In genomic region chr19:36418287-36419001, GRCh38 we compare ENCODE assay signal across 8 cellular contexts. TPM values are rescaled to one million over a fixed set of nuclear protein-coding genes. Genes with fewer than 3 reads are reported as not detected.
DNase-seq lines count a peak whose midpoint lies in the region; ATAC-seq and TF ChIP-seq lines count a peak whose summit lies in the region.

TSS of gene ZFP82 (minus strand) at chr19:36418644. CDS start at chr19:36409789, 8,855 bp downstream.

- peak within 1 kb of the TSS; percentile 80 for H3K4me2 ChIP-seq in OCI-LY1 (ENCODE audit: low read length)
- peak within 1 kb of the TSS; percentile 77 for H3K4me2 ChIP-seq in fibroblast of lung (ENCODE audit: extremely low read depth, insufficient read depth, low read length)

- peaks cover 37% of the 10 kb centered on the region for H3K36me3 ChIP-seq in OCI-LY1 (ENCODE audit: insufficient read depth, low read length)
- H3K36me3 ChIP-seq in fibroblast of lung (ENCODE audit: control insufficient read depth, insufficient read depth, low read length), result no peaks in the 10 kb centered on the region

- DNase-seq in AG04450 (ENCODE audit: low read depth, low spot score) (peak; percentile 27), activated T-helper 1 cell treated with Interleukin-2 at 50 U/mL for 16 hours (ENCODE audit: low read depth) (peak; percentile 57), fibroblast of lung (ENCODE audit: low read depth in 2 of 2) (peak; percentile 81)
- peak; percentile 51 to 83 (median 72) for DNase-seq in naive thymus-derived CD8-positive, alpha-beta T cell

- no peak for TF ChIP-seq CTCF in AG04450 (IDR thresholded peaks at IDR 0.05; ENCODE audit: low read depth, low read length)
- no peak for TF ChIP-seq CTCF in OCI-LY1 (IDR thresholded peaks at IDR 0.05; ENCODE audit: low read length)
- TF ChIP-seq CTCF in fibroblast of lung (conservative IDR thresholded peaks at IDR 0.05 in 1 of 2, IDR thresholded peaks at IDR 0.05 in 1 of 2; ENCODE audit: low read depth in 1 of 2, low read length in 2 of 2), result no peak

- H3K9me3 ChIP-seq in AG04450 (ENCODE audit: control insufficient read depth, insufficient read depth, low read length), result peaks cover 52% of the 10 kb centered on the region
- H3K9me3 ChIP-seq in OCI-LY1 (ENCODE audit: low read length), result peaks cover 11% of the 10 kb centered on the region
- no peaks in the 10 kb centered on the region for H3K9me3 ChIP-seq in fibroblast of lung (ENCODE audit: control insufficient read depth, insufficient read depth, low read depth, low read length)

- H3K9ac ChIP-seq in OCI-LY1 (ENCODE audit: low read length), result peak within 1 kb of the TSS; percentile 91
- H3K9ac ChIP-seq in fibroblast of lung (ENCODE audit: insufficient read depth, low read length), result peak within 1 kb of the TSS; percentile 73

- peaks cover 10 to 31% (median 17%) of the 10 kb centered on the region in 5 donors for H3K27me3 Mint-ChIP-seq in naive thymus-derived CD8-positive, alpha-beta T cell
- peaks cover 22% of the 10 kb centered on the region for H3K27me3 Mint-ChIP-seq in stimulated activated memory B cell treated with anti-CD40 and anti-IgM and Interleukin-4, amounts not matched to agents 10 μg/mL and 1 μg/mL and 100 μg/mL, for 72 hours

- H4K20me1 ChIP-seq in OCI-LY1 (ENCODE audit: insufficient read depth, low read length) (no peaks in the 10 kb centered on the region), fibroblast of lung (ENCODE audit: control insufficient read depth, extremely low read depth, insufficient read depth, low read length) (no peaks in the 10 kb centered on the region)

- ATAC-seq in GM19025 (IDR thresholded peaks at IDR 0.05; ENCODE audit: low read depth, unreplicated experiment) (peak; percentile 88), HG03565 (IDR thresholded peaks at IDR 0.05; ENCODE audit: unreplicated experiment) (peak; percentile 89)
- peak; percentile 92 for ATAC-seq in naive thymus-derived CD8-positive, alpha-beta T cell
- peak; percentile 97 for ATAC-seq in stimulated activated memory B cell treated with anti-CD40 and anti-IgM and Interleukin-4, amounts not matched to agents 10 μg/mL and 1 μg/mL and 100 μg/mL, for 72 hours

- peak within 1 kb of the TSS; percentile 70 for H3K4me3 ChIP-seq in AG04450 (ENCODE audit: low read depth, low read length)
- peak within 1 kb of the TSS; percentile 97 for H3K4me3 ChIP-seq in OCI-LY1 (ENCODE audit: low read depth, low read length, poor library complexity, severe bottlenecking)
- H3K4me3 ChIP-seq in fibroblast of lung (replicated peaks in 1 of 4; ENCODE audit: control extremely low read depth in 1 of 4, insufficient read depth in 1 of 4, low read depth in 3 of 4, low read length in 4 of 4), result peak within 1 kb of the TSS; percentile 55 to 79 (median 63)

- POLR2A ChIA-PET in AG04450 (lab: Yijun Ruan, JAX), result interaction anchor here (1.2 to 1.4 kb wide), 2 partner anchors 71 to 110 kb away, joined by 4 to 6 read pairs; partner anchors contain the start of gene ZNF566
- POLR2A ChIA-PET in naive thymus-derived CD8-positive, alpha-beta T cell (lab: Charles Lee), result interaction anchor here (0.6 to 3.1 kb wide), 6 partner anchors 40 to 1279 kb away, joined by 3 to 13 read pairs (median 3); partner anchors contain the start of genes ZFP14, ZNF566 and ZNF790

- H3K4me3 Mint-ChIP-seq in naive thymus-derived CD8-positive, alpha-beta T cell, result peak within 1 kb of the TSS; percentile 84 to 99 (median 93)
- H3K4me3 Mint-ChIP-seq in stimulated activated memory B cell treated with anti-CD40 and anti-IgM and Interleukin-4, amounts not matched to agents 10 μg/mL and 1 μg/mL and 100 μg/mL, for 72 hours, result peak within 1 kb of the TSS; percentile 99

- H2AFZ ChIP-seq in OCI-LY1 (ENCODE audit: low read length) (peak within 1 kb of the TSS; percentile 11; the same call in 1 of the 2 replicates), fibroblast of lung (ENCODE audit: low read length) (peak within 1 kb of the TSS; percentile 86)

- no peaks in the 10 kb centered on the region for H3K9me2 ChIP-seq in OCI-LY1 (ENCODE audit: low read depth, low read length)

- H3K36me3 Mint-ChIP-seq in naive thymus-derived CD8-positive, alpha-beta T cell, result peaks cover 23 to 57% (median 45%) of the 10 kb centered on the region in 3 donors
- peaks cover 6% of the 10 kb centered on the region for H3K36me3 Mint-ChIP-seq in stimulated activated memory B cell treated with anti-CD40 and anti-IgM and Interleukin-4, amounts not matched to agents 10 μg/mL and 1 μg/mL and 100 μg/mL, for 72 hours

- H3K27ac ChIP-seq in AG04450 (ENCODE audit: low read depth, low read length), result peak within 1 kb of the TSS; percentile 90
- peak within 1 kb of the TSS; percentile 73 for H3K27ac ChIP-seq in OCI-LY1 (ENCODE audit: low read depth, low read length, poor library complexity, severe bottlenecking)
- peak within 1 kb of the TSS; percentile 86 for H3K27ac ChIP-seq in fibroblast of lung (ENCODE audit: insufficient read depth, low read length)

- CTCF ChIA-PET in AG04450 (lab: Charles Lee), result interaction anchor here (0.8 kb wide), 1 partner anchor 40 kb away, joined by 5 read pairs; the partner anchor contains the start of gene ZFP14

- no peaks in the 10 kb centered on the region for H3K27me3 ChIP-seq in AG04450 (ENCODE audit: control insufficient read depth, insufficient read depth, low read length)
- H3K27me3 ChIP-seq in OCI-LY1 (ENCODE audit: insufficient read depth, low read length), result no peaks in the 10 kb centered on the region
- no peaks in the 10 kb centered on the region for H3K27me3 ChIP-seq in fibroblast of lung (ENCODE audit: control insufficient read depth, insufficient read depth, low read length)

- H3F3A ChIP-seq in OCI-LY1 (ENCODE audit: insufficient read depth, low read length), result no peaks in the 10 kb centered on the region

- H3K79me2 ChIP-seq in OCI-LY1 (ENCODE audit: insufficient read depth, low read length) (peaks cover 35% of the 10 kb centered on the region), fibroblast of lung (ENCODE audit: control insufficient read depth, insufficient read depth, low read length) (peaks cover 10% of the 10 kb centered on the region)

- H3K4me1 Mint-ChIP-seq in naive thymus-derived CD8-positive, alpha-beta T cell, result peaks cover 9 to 25% (median 22%) of the 10 kb centered on the region in 4 donors
- H3K4me1 Mint-ChIP-seq in stimulated activated memory B cell treated with anti-CD40 and anti-IgM and Interleukin-4, amounts not matched to agents 10 μg/mL and 1 μg/mL and 100 μg/mL, for 72 hours, result peaks cover 21% of the 10 kb centered on the region

- H3K9me3 Mint-ChIP-seq in naive thymus-derived CD8-positive, alpha-beta T cell, result peaks cover 0 to 71% (median 24%) of the 10 kb centered on the region in 9 donors
- H3K9me3 Mint-ChIP-seq in stimulated activated memory B cell treated with anti-CD40 and anti-IgM and Interleukin-4, amounts not matched to agents 10 μg/mL and 1 μg/mL and 100 μg/mL, for 72 hours, result no peaks in the 10 kb centered on the region

- H3K4me1 ChIP-seq in OCI-LY1 (ENCODE audit: insufficient read depth, low read length, severe bottlenecking) (peaks cover 14% of the 10 kb centered on the region), fibroblast of lung (ENCODE audit: control insufficient read depth, extremely low read depth, insufficient read depth, low read length) (no peaks in the 10 kb centered on the region)

- peak within 1 kb of the TSS; percentile 87 to 99 (median 94) for H3K27ac Mint-ChIP-seq in naive thymus-derived CD8-positive, alpha-beta T cell
- peak within 1 kb of the TSS; percentile 100 for H3K27ac Mint-ChIP-seq in stimulated activated memory B cell treated with anti-CD40 and anti-IgM and Interleukin-4, amounts not matched to agents 10 μg/mL and 1 μg/mL and 100 μg/mL, for 72 hours

RNA-seq across cellular contexts. Expression of gene ZFP82, which starts in this region (rescaled TPM):
- 4.6 and 6.2 TPM in 2 replicates for polyA plus RNA-seq in AG04450 (2011; rRNA removed)
- 4.5 and 10.0 TPM in 2 replicates for polyA minus RNA-seq in AG04450 (2011; rRNA and poly(A)+ RNA removed)
- 8.5 and 9.2 TPM in 2 replicates for total RNA-seq in fibroblast of lung
- polyA plus RNA-seq in fibroblast of lung, result 4.5 and 5.6 TPM in 2 replicates
- 3.5 and 4.0 TPM in 2 replicates for polyA plus RNA-seq in fibroblast of lung (2012)
- polyA minus RNA-seq in fibroblast of lung (ENCODE audit: low replicate concordance), result 0.24 and 2.1 TPM in 2 replicates
- total RNA-seq in naive thymus-derived CD8-positive, alpha-beta T cell, result 10 to 100 TPM; 10.1 to 12.4 TPM
- polyA plus RNA-seq in naive thymus-derived CD8-positive, alpha-beta T cell, result 10 to 100 TPM in 1 of 3 donors, 1 to 10 TPM in 2; 2.8 to 13.5 (median 5.3) TPM

Comparison
In these comparisons a context has a peak if more than half of its experiments do, and no peak if none do; other contexts are left out.
1. Peak in every context shown above with its lines: DNase-seq, ATAC-seq, H3K4me3 ChIP-seq and H3K27ac ChIP-seq.
2. DNase-seq: peak in every context shown above with its lines; median percentile 81 in fibroblast of lung; 72 in naive thymus-derived CD8-positive, alpha-beta T cell; 57 in activated T-helper 1 cell treated with Interleukin-2 at 50 U/mL for 16 hours; 27 in AG04450.